Comparison of ENCODE assay signal across 14 cellular contexts in genomic region chr5:121691478-121691877, GRCh38.
DNase-seq lines count a peak whose midpoint lies in the region; ATAC-seq and TF ChIP-seq lines count a peak whose summit lies in the region.
"Had no signal": no experiment of that assay in that cellular context is flagged by ENCODE, and none has a peak within 500 bp of the region (broad histone marks: within the 10 kb centered on the region; RNA-seq: fewer than 3 reads in every experiment).

No MANE protein-coding gene starts in this region.

- peak; percentile 1 for DNase-seq in AG10803 (ENCODE audit: low read depth)
- peak; percentile 4 for DNase-seq in NB4 (ENCODE audit: low read depth)
- peak; percentile 1 to 4 for DNase-seq in cardiac fibroblast (ENCODE audit: low read depth in 2 of 2)
- peak; percentile 35 for DNase-seq in lung (ENCODE audit: low spot score)
- DNase-seq in NCI-H2196 (lab: John Stamatoyannopoulos, UW; ENCODE audit: unreplicated experiment): no peak
- DNase-seq: activated CD8-positive, alpha-beta memory T cell treated with anti-CD3 and anti-CD28 coated beads, Interleukin-2, amount 10 ng/mL, durations not matched to agents 7 days and 5 days; activated naive CD4-positive, alpha-beta T cell treated with anti-CD3 and anti-CD28 coated beads, Interleukin-2, amount 50 U/mL, for 16 hours; NCI-H1436; SIG-M5; stimulated activated CD4-positive, alpha-beta T cell treated with anti-CD3 and anti-CD28 coated beads, Interleukin-15, amount 100 ng/mL, for 24 hours had no signal

- no peaks in the 10 kb centered on the region for H3K36me3 ChIP-seq in lung (ENCODE audit: control insufficient read depth in 2 of 2, insufficient read depth in 2 of 2, low read length in 2 of 2)
- H3K36me3 ChIP-seq: thoracic aorta had no signal

- no peak overlapping the region for H3K27ac ChIP-seq in lung (ENCODE audit: low read depth in 1 of 2, low read length in 1 of 2)
- H3K27ac ChIP-seq: thoracic aorta had no signal

- no peaks in the 10 kb centered on the region for H3K27me3 ChIP-seq in lung (ENCODE audit: control insufficient read depth, insufficient read depth)

- H3K4me3 ChIP-seq in AG10803 (ENCODE audit: low read length) (no peak overlapping the region), NB4 (ENCODE audit: low read depth, low read length) (no peak overlapping the region), cardiac fibroblast (replicated peaks in 1 of 2; ENCODE audit: low read depth in 2 of 2, low read length in 2 of 2) (no peak overlapping the region), lung (no peak overlapping the region)
- H3K4me3 ChIP-seq: thoracic aorta had no signal

- TF ChIP-seq CTCF in AG10803 (conservative IDR thresholded peaks at IDR 0.05; ENCODE audit: low read length) (no peak), NB4 (IDR thresholded peaks at IDR 0.05; ENCODE audit: low read depth, low read length) (no peak), cardiac fibroblast (IDR thresholded peaks at IDR 0.05; ENCODE audit: low read depth, low read length) (no peak), lung (IDR thresholded peaks at IDR 0.05; ENCODE audit: control extremely low read depth, extremely low read depth) (no peak)

- no peak for TF ChIP-seq POLR2A in NB4 (IDR thresholded peaks at IDR 0.05; ENCODE audit: extremely low read depth, insufficient read length)

- no peaks in the 10 kb centered on the region for H3K9me3 ChIP-seq in lung (ENCODE audit: control insufficient read depth in 2 of 2, insufficient read depth in 1 of 2, low read length in 1 of 2)
- H3K9me3 ChIP-seq: thoracic aorta had no signal

- no peaks in the 10 kb centered on the region for H3K4me1 ChIP-seq in lung (ENCODE audit: control insufficient read depth in 2 of 2, insufficient read depth in 2 of 2, low read length in 2 of 2)

- ATAC-seq in lung (ENCODE audit: insufficient read depth, low FRiP score) (peak; percentile 77), HG02938 (IDR thresholded peaks at IDR 0.05; ENCODE audit: unreplicated experiment) (no peak), GM21381 (IDR thresholded peaks at IDR 0.05; ENCODE audit: unreplicated experiment) (no peak), GM21526 (IDR thresholded peaks at IDR 0.05; ENCODE audit: low FRiP score, unreplicated experiment) (no peak)
- ATAC-seq: activated CD8-positive, alpha-beta memory T cell treated with anti-CD3 and anti-CD28 coated beads, Interleukin-2, amount 10 ng/mL, durations not matched to agents 7 days and 5 days had no signal
